Comparison of ENCODE assay signal across 1 cellular context in the genomic region with DNA sequence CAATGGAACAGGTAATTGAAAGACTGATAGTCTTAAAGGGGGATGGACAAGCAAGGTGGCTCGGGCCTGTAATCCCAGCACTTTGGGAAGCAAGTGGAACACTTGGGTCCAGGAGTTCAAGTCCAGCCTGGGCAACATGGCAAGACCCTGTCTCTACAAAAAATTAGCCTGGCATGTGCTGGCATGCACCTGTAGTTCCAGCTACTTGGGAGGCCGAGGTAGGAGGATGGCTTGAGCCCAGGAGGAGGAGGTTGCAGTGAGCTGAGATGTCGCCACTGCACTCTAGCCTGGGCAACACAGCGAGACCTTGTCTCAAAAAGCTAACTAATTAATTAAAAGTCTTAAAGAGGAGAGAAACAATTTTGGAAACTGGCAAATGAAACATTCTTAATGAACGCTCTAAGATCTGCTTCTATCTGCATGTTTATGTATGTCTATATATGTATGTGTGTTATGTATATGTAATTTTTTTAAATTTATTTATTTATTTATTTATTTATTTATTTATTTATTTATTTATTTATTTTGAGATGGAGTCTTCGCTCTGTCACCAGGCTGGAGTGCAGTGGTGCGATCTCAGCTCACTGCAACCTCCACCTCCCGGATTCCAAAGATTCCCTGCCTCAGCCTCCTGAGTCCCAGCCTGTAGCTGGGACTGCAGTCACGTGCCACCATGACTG.
TF ChIP-seq lines count a peak whose summit lies in the region.

No MANE protein-coding gene starts in this region.

TF ChIP-seq in HEK293, 187 proteins besides CTCF, POLR2A, EP300 and RAD21 (continued from another document):
- TF ChIP-seq ZXDB (tag by site-specific recombination; IDR thresholded peaks at IDR 0.05): peak; percentile 89
- no peak for TF ChIP-seq ZNF423 (tag by site-specific recombination; IDR thresholded peaks at IDR 0.05)
- TF ChIP-seq OSR2 (tag by site-specific recombination; IDR thresholded peaks at IDR 0.05): no peak
- TF ChIP-seq ZNF426 (tag by site-specific recombination; IDR thresholded peaks at IDR 0.05): peak; percentile 98
- TF ChIP-seq ZNF138 (tag by site-specific recombination; IDR thresholded peaks at IDR 0.05; ENCODE audit: borderline replicate concordance): peak; percentile 75; the same call in 1 of the 2 replicates
- TF ChIP-seq, protein P1, sequence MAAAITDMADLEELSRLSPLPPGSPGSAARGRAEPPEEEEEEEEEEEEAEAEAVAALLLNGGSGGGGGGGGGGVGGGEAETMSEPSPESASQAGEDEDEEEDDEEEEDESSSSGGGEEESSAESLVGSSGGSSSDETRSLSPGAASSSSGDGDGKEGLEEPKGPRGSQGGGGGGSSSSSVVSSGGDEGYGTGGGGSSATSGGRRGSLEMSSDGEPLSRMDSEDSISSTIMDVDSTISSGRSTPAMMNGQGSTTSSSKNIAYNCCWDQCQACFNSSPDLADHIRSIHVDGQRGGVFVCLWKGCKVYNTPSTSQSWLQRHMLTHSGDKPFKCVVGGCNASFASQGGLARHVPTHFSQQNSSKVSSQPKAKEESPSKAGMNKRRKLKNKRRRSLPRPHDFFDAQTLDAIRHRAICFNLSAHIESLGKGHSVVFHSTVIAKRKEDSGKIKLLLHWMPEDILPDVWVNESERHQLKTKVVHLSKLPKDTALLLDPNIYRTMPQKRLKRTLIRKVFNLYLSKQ (tag by site-specific recombination; IDR thresholded peaks at IDR 0.05; ENCODE audit: borderline replicate concordance): peak; percentile 90; the same call in 1 of the 2 replicates
- TF ChIP-seq ZNF529 (tag by site-specific recombination; IDR thresholded peaks at IDR 0.05; ENCODE audit: insufficient replicate concordance): peak; percentile 76
- TF ChIP-seq ZNF133 (tag by site-specific recombination; IDR thresholded peaks at IDR 0.05): no peak
- TF ChIP-seq, protein P2, sequence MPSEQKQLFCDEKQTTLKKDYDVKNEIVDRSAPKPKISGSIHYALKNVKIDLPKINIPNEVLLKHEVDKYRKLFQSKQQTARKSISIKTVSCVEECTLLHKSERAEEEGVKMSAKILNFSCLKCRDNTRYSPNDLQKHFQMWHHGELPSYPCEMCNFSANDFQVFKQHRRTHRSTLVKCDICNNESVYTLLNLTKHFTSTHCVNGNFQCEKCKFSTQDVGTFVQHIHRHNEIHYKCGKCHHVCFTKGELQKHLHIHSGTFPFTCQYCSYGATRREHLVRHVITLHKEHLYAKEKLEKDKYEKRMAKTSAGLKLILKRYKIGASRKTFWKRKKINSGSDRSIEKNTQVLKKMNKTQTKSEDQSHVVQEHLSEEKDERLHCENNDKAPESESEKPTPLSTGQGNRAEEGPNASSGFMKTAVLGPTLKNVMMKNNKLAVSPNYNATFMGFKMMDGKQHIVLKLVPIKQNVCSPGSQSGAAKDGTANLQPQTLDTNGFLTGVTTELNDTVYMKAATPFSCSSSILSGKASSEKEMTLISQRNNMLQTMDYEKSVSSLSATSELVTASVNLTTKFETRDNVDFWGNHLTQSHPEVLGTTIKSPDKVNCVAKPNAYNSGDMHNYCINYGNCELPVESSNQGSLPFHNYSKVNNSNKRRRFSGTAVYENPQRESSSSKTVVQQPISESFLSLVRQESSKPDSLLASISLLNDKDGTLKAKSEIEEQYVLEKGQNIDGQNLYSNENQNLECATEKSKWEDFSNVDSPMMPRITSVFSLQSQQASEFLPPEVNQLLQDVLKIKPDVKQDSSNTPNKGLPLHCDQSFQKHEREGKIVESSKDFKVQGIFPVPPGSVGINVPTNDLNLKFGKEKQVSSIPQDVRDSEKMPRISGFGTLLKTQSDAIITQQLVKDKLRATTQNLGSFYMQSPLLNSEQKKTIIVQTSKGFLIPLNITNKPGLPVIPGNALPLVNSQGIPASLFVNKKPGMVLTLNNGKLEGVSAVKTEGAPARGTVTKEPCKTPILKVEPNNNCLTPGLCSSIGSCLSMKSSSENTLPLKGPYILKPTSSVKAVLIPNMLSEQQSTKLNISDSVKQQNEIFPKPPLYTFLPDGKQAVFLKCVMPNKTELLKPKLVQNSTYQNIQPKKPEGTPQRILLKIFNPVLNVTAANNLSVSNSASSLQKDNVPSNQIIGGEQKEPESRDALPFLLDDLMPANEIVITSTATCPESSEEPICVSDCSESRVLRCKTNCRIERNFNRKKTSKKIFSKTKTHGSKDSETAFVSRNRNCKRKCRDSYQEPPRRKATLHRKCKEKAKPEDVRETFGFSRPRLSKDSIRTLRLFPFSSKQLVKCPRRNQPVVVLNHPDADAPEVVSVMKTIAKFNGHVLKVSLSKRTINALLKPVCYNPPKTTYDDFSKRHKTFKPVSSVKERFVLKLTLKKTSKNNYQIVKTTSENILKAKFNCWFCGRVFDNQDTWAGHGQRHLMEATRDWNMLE (tag by site-specific recombination; conservative IDR thresholded peaks at IDR 0.05; ENCODE audit: low read depth): peak; percentile 97
- 0 out of 2 replicates have a peak, but pooled peaks have one; percentile 40 for TF ChIP-seq KLF7 (tag by site-specific recombination; IDR thresholded peaks at IDR 0.05; ENCODE audit: borderline replicate concordance)
- TF ChIP-seq, protein P3, sequence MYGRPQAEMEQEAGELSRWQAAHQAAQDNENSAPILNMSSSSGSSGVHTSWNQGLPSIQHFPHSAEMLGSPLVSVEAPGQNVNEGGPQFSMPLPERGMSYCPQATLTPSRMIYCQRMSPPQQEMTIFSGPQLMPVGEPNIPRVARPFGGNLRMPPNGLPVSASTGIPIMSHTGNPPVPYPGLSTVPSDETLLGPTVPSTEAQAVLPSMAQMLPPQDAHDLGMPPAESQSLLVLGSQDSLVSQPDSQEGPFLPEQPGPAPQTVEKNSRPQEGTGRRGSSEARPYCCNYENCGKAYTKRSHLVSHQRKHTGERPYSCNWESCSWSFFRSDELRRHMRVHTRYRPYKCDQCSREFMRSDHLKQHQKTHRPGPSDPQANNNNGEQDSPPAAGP (tag by site-specific recombination; IDR thresholded peaks at IDR 0.05): no peak
- TF ChIP-seq ZNF121 (tag by site-specific recombination; IDR thresholded peaks at IDR 0.05): peak; percentile 53
- peak; percentile 81; the same call in 1 of the 2 replicates for TF ChIP-seq ZNF404 (tag by site-specific recombination; IDR thresholded peaks at IDR 0.05)
- no peak for TF ChIP-seq ZNF112 (tag by site-specific recombination; IDR thresholded peaks at IDR 0.05)
- TF ChIP-seq, protein P4, sequence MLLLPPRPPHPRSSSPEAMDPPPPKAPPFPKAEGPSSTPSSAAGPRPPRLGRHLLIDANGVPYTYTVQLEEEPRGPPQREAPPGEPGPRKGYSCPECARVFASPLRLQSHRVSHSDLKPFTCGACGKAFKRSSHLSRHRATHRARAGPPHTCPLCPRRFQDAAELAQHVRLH (tag by site-specific recombination; IDR thresholded peaks at IDR 0.05): peak; percentile 57; the same call in 1 of the 2 replicates
- peak; percentile 39; the same call in 1 of the 2 replicates for TF ChIP-seq ZNF223 (tag by site-specific recombination; IDR thresholded peaks at IDR 0.05)
- 0 out of 2 replicates have a peak, but pooled peaks have one; percentile 32 for TF ChIP-seq ZNF530 (tag by site-specific recombination; IDR thresholded peaks at IDR 0.05; ENCODE audit: low read depth)
- TF ChIP-seq GFI1B (tag by site-specific recombination; IDR thresholded peaks at IDR 0.05): peak; percentile 31; the same call in 1 of the 2 replicates
- TF ChIP-seq, protein P5, sequence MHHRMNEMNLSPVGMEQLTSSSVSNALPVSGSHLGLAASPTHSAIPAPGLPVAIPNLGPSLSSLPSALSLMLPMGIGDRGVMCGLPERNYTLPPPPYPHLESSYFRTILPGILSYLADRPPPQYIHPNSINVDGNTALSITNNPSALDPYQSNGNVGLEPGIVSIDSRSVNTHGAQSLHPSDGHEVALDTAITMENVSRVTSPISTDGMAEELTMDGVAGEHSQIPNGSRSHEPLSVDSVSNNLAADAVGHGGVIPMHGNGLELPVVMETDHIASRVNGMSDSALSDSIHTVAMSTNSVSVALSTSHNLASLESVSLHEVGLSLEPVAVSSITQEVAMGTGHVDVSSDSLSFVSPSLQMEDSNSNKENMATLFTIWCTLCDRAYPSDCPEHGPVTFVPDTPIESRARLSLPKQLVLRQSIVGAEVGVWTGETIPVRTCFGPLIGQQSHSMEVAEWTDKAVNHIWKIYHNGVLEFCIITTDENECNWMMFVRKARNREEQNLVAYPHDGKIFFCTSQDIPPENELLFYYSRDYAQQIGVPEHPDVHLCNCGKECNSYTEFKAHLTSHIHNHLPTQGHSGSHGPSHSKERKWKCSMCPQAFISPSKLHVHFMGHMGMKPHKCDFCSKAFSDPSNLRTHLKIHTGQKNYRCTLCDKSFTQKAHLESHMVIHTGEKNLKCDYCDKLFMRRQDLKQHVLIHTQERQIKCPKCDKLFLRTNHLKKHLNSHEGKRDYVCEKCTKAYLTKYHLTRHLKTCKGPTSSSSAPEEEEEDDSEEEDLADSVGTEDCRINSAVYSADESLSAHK (tag by site-specific recombination; IDR thresholded peaks at IDR 0.05): no peak
- peak; percentile 83 for TF ChIP-seq ZNF664 (tag by site-specific recombination; IDR thresholded peaks at IDR 0.05)
- TF ChIP-seq ZNF214 (tag by site-specific recombination; IDR thresholded peaks at IDR 0.05; ENCODE audit: borderline replicate concordance): no peak; the same call in 1 of the 2 replicates
- TF ChIP-seq ZNF837 (tag by site-specific recombination; IDR thresholded peaks at IDR 0.05): no peak
- TF ChIP-seq, protein P6, sequence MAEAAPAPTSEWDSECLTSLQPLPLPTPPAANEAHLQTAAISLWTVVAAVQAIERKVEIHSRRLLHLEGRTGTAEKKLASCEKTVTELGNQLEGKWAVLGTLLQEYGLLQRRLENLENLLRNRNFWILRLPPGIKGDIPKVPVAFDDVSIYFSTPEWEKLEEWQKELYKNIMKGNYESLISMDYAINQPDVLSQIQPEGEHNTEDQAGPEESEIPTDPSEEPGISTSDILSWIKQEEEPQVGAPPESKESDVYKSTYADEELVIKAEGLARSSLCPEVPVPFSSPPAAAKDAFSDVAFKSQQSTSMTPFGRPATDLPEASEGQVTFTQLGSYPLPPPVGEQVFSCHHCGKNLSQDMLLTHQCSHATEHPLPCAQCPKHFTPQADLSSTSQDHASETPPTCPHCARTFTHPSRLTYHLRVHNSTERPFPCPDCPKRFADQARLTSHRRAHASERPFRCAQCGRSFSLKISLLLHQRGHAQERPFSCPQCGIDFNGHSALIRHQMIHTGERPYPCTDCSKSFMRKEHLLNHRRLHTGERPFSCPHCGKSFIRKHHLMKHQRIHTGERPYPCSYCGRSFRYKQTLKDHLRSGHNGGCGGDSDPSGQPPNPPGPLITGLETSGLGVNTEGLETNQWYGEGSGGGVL (tag by site-specific recombination; IDR thresholded peaks at IDR 0.05): no peak
- TF ChIP-seq EGR2 (tag by site-specific recombination; IDR thresholded peaks at IDR 0.05; ENCODE audit: low read depth): no peak
- no peak for TF ChIP-seq ZNF155 (tag by site-specific recombination; IDR thresholded peaks at IDR 0.05)
- TF ChIP-seq ZNF701 (tag by site-specific recombination; IDR thresholded peaks at IDR 0.05): no peak
- no peak for TF ChIP-seq SETDB1 (IDR thresholded peaks at IDR 0.05; ENCODE audit: insufficient read length, low read length)
- no peak for TF ChIP-seq HOXA7 (CRISPR knock-in tag; IDR thresholded peaks at IDR 0.05; ENCODE audit: borderline replicate concordance)
- TF ChIP-seq, protein P7, sequence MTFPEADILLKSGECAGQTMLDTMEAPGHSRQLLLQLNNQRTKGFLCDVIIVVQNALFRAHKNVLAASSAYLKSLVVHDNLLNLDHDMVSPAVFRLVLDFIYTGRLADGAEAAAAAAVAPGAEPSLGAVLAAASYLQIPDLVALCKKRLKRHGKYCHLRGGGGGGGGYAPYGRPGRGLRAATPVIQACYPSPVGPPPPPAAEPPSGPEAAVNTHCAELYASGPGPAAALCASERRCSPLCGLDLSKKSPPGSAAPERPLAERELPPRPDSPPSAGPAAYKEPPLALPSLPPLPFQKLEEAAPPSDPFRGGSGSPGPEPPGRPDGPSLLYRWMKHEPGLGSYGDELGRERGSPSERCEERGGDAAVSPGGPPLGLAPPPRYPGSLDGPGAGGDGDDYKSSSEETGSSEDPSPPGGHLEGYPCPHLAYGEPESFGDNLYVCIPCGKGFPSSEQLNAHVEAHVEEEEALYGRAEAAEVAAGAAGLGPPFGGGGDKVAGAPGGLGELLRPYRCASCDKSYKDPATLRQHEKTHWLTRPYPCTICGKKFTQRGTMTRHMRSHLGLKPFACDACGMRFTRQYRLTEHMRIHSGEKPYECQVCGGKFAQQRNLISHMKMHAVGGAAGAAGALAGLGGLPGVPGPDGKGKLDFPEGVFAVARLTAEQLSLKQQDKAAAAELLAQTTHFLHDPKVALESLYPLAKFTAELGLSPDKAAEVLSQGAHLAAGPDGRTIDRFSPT (tag by site-specific recombination; IDR thresholded peaks at IDR 0.05): peak; percentile 37; the same call in 1 of the 2 replicates
- no peak for TF ChIP-seq ZNF658 (tag by site-specific recombination; IDR thresholded peaks at IDR 0.05)
- TF ChIP-seq, protein P8, sequence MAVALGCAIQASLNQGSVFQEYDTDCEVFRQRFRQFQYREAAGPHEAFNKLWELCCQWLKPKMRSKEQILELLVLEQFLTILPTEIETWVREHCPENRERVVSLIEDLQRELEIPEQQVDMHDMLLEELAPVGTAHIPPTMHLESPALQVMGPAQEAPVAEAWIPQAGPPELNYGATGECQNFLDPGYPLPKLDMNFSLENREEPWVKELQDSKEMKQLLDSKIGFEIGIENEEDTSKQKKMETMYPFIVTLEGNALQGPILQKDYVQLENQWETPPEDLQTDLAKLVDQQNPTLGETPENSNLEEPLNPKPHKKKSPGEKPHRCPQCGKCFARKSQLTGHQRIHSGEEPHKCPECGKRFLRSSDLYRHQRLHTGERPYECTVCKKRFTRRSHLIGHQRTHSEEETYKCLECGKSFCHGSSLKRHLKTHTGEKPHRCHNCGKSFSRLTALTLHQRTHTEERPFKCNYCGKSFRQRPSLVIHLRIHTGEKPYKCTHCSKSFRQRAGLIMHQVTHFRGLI (tag by site-specific recombination; IDR thresholded peaks at IDR 0.05): no peak
- TF ChIP-seq KLF1 (tag by site-specific recombination; IDR thresholded peaks at IDR 0.05): no peak
- no peak for TF ChIP-seq ZSCAN30 (tag by site-specific recombination; IDR thresholded peaks at IDR 0.05)
- no peak for TF ChIP-seq ZNF184 (tag by site-specific recombination; IDR thresholded peaks at IDR 0.05)
- TF ChIP-seq ZNF791 (tag by site-specific recombination; IDR thresholded peaks at IDR 0.05): peak; percentile 79
TF ChIP-seq in HEK293: peak in this region for 45.
